In the genomic region with DNA sequence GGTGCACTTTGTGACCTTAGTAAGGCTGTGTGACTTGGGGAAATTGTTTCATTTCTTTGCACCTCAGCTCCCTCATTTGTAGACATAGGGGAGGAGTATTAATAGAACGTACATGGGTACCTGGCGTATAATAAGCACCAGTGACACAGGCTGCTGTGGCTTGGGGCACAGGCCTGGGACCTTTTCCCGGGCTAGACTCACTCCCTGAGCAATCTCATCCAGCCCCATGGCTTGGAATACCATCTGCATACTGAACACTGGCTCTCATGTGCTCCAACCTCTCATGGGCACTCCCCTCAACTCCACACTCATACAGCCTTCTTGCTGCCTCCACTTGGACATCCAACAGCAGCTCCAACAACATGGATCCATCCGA, we compare ENCODE assay signal across 13 cellular contexts. TPM values are rescaled to one million over a fixed set of nuclear protein-coding genes. Genes with fewer than 3 reads are reported as not detected.
DNase-seq lines count a peak whose midpoint lies in the region; ATAC-seq and TF ChIP-seq lines count a peak whose summit lies in the region.
"Had no signal": no experiment of that assay in that cellular context is flagged by ENCODE, and none has a peak within 500 bp of the region (broad histone marks: within the 10 kb centered on the region; RNA-seq: fewer than 3 reads in every experiment).

No MANE protein-coding gene starts in this region.

- H3K27me3 ChIP-seq in esophagus (ENCODE audit: control insufficient read depth in 1 of 2, insufficient read depth in 2 of 2, low read length in 2 of 2) = no peaks in the 10 kb centered on the region
- H3K27me3 ChIP-seq in tibial nerve = no peaks in the 10 kb centered on the region

- H3K4me1 ChIP-seq in esophagus (ENCODE audit: control insufficient read depth in 2 of 2, insufficient read depth in 2 of 2, low read length in 1 of 2) (peaks cover 6 to 41% of the 10 kb centered on the region in 2 donors), tibial nerve (peaks cover 0 to 78% (median 53%) of the 10 kb centered on the region in 4 donors)

- TF ChIP-seq CTCF in RWPE1 (conservative IDR thresholded peaks at IDR 0.05; ENCODE audit: low read depth) (no peak), tibial nerve (IDR thresholded peaks at IDR 0.05) (no peak)

- DNase-seq in RWPE1 (ENCODE audit: low spot score) (no peak), myocyte (ENCODE audit: low read depth) (peak; percentile 72), tibial nerve (ENCODE audit: low spot score in 2 of 2) (no peak), RKO (ENCODE audit: low spot score) (no peak), SK-N-DZ (ENCODE audit: low spot score) (no peak), NCI-H510A treated with DMSO at 0.1 percent for 48 hours (lab: John Stamatoyannopoulos, UW) (no peak)
- DNase-seq: activated CD4-positive, alpha-beta T cell treated with anti-CD3 and anti-CD28 coated beads, Interleukin-2, amount 50 U/mL, for 48 hours; activated gamma-delta T cell treated with Interleukin-2 at 50 U/mL for 16 hours; cortex of kidney; NCI-H187 treated with DMSO at 0.1 percent for 48 hours had no signal

- H3K4me3 ChIP-seq in esophagus (ENCODE audit: low read depth in 1 of 2, low read length in 2 of 2) = no peak overlapping the region
- H3K4me3 ChIP-seq in tibial nerve = no peak overlapping the region
- H3K4me3 ChIP-seq: K562 had no signal

- no peak for TF ChIP-seq EP300 in tibial nerve (IDR thresholded peaks at IDR 0.05)

- POLR2A ChIA-PET in RWPE1 (lab: Yijun Ruan, JAX; ENCODE audit: low non-redundant PET) = no interaction called here

- H3K27ac ChIP-seq in RWPE1 = peak overlapping the region; percentile 99
- H3K27ac ChIP-seq in esophagus (ENCODE audit: low read depth in 2 of 2, low read length in 1 of 2) = peak overlapping the region; percentile 83 to 87
- peak overlapping the region in 3 of 4 donors; percentile 26 to 96 (median 83) for H3K27ac ChIP-seq in tibial nerve

- CTCF ChIA-PET in RWPE1 (lab: Yijun Ruan, JAX) = interaction anchor here (0.8 to 1.0 kb wide), 2 partner anchors 74 to 95 kb away, joined by 3 read pairs; no protein-coding TSS in a partner anchor

- H3K9me3 ChIP-seq in esophagus (ENCODE audit: control insufficient read depth in 2 of 2, insufficient read depth in 1 of 2, low read depth in 1 of 2, low read length in 1 of 2) (no peaks in the 10 kb centered on the region), tibial nerve (no peaks in the 10 kb centered on the region)

- no peak for ATAC-seq in GM21515 (IDR thresholded peaks at IDR 0.05; ENCODE audit: unreplicated experiment)
- ATAC-seq: K562 had no signal

- no peak for TF ChIP-seq POLR2A in tibial nerve (IDR thresholded peaks at IDR 0.05)

- WGBS in esophagus, 2 donors = 53 to 74% methylated on average over 4 of the region's 4 CpGs
- WGBS in tibial nerve, 2 donors = 84 to 85% methylated on average over 4 of the region's 4 CpGs

- H3K36me3 ChIP-seq in esophagus (ENCODE audit: control insufficient read depth in 2 of 2, insufficient read depth in 2 of 2, low read length in 1 of 2) (no peaks in the 10 kb centered on the region), tibial nerve (peaks cover 0 to 4% (median 0%) of the 10 kb centered on the region in 3 donors)

RNA-seq across cellular contexts. Expression of a gene that starts 41.0 kb away (rescaled TPM):
- 10 to 100 TPM in 1 of 2 donors, 1 to 10 TPM in 1; 6.5 to 29.2 TPM for polyA plus RNA-seq in esophagus
- total RNA-seq in myocyte (23.3 and 27.3 TPM in 2 replicates), tibial nerve (10 to 100 TPM in 2 of 4 donors, 1 to 10 TPM in 2; 8.0 to 20.1 (median 9.0) TPM)
- 58.8 TPM for polyA plus RNA-seq in myocyte (2012)
- 86.4 and 144 TPM in 2 replicates for polyA plus RNA-seq in SK-N-DZ (2014; cell fraction: cytosol; rRNA removed)
- 37.2 and 41.1 TPM in 2 replicates for polyA plus RNA-seq in SK-N-DZ (2014; cell fraction: nucleus; rRNA removed)
